ENCODE assay signal across 1 cellular context in the genomic region with DNA sequence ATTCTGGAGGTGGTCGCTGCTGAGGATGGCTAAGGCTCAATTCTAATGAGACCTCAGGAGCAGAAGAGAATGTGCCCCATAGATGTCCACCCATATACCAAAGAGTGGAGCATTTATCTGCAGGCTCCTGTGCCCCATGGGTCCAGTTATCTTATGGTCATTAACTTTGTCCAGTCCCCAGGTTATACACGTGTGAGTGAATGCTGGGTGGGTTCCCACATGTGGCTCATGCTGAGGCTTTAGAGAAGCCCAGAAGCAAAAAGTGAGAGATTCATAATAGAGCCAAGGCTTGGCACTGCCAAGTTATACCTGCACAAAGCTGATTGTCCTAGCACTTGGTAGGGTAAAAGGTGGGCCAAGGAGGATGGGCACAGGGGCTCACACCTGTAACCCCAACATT.
TF ChIP-seq lines count a peak whose summit lies in the region.

No MANE protein-coding gene starts in this region.

TF ChIP-seq in HepG2, 621 proteins besides CTCF, POLR2A, EP300 and RAD21:
- no peak for TF ChIP-seq CBX5 (CRISPR knock-in tag; IDR thresholded peaks at IDR 0.05; ENCODE audit: borderline replicate concordance)
- peak; percentile 78 for TF ChIP-seq MNT (IDR thresholded peaks at IDR 0.05)
TF ChIP-seq in HepG2: peak in this region for 1.
